ENCODE assay signal across 8 cellular contexts in the genomic region with DNA sequence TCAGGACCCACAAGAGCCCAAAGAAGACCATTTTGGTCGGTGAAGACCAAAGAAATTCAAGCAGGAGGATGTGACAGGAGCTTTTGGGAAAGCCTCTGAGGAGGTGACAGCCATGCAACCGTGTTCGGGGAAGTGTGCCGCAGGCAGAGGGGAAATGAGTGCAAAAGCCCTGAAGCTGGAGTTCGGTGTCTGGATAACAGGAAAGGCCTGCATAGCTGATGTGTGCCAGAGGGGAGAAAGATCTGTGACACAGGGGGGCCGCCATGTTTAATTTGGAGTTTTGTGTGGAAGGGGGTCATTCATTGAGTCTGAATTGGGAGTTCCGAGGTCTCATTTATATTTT. TPM values are rescaled to one million over a fixed set of nuclear protein-coding genes. Genes with fewer than 3 reads are reported as not detected.
A peak's percentile ranks its signal among the peaks of the same experiment; 100 is the strongest.
DNase-seq lines count a peak whose midpoint lies in the region; ATAC-seq and TF ChIP-seq lines count a peak whose summit lies in the region.

No MANE protein-coding gene starts in this region.

- peak overlapping the region; percentile 98 for H3K27ac ChIP-seq in left ventricle myocardium inferior (replicated peaks)

- peak; percentile 35 for DNase-seq in BE2C
- no peak for DNase-seq in HFF-Myc (ENCODE audit: extremely low read depth, low read depth)
- DNase-seq in activated T-helper 1 cell treated with anti-CD3 and anti-CD28 coated beads, Interleukin-12 subunit alpha, Interleukin-12 subunit beta, Interleukin-2, Interleukin-4 antibody, amounts not matched to agents 30 ng/mL and 10 ng/mL and 1 ng/mL, durations not matched to agents 14 hours and 24 hours and 36 hours (ENCODE audit: low spot score): no peak
- DNase-seq in left ventricle myocardium inferior: no peak
- no peak for DNase-seq in sciatic nerve (ENCODE audit: low spot score)
- DNase-seq in HuH-7.5 (ENCODE audit: low spot score): no peak
- no peak for DNase-seq in inferior parietal cortex (ENCODE audit: extremely low spot score)

- intact Hi-C loops in activated T-helper 1 cell treated with anti-CD3 and anti-CD28 coated beads, Interleukin-12 subunit alpha, Interleukin-12 subunit beta, Interleukin-2, Interleukin-4 antibody, amounts not matched to agents 30 ng/mL and 10 ng/mL and 1 ng/mL, durations not matched to agents 14 hours and 24 hours and 36 hours (cut with micrococcal nuclease): loop anchor here (1.0 to 5.0 kb wide), 9 partner anchors 15 to 856 kb away; partner anchors contain the start of genes CLEC16A, DEXI and TXNDC11
- intact Hi-C loops in left ventricle myocardium inferior (cut with micrococcal nuclease): no loop called here
- intact Hi-C loops in sciatic nerve (cut with DNase I): loop anchor here (10.0 kb wide), 1 partner anchor 53 kb away; the partner anchor contains the start of gene TXNDC11

- H3K36me3 ChIP-seq in BE2C (peaks cover 15% of the 10 kb centered on the region), left ventricle myocardium inferior (peaks cover 6% of the 10 kb centered on the region)

- ATAC-seq in sciatic nerve (peak; percentile 1), HG03378 (IDR thresholded peaks at IDR 0.05; ENCODE audit: unreplicated experiment) (no peak)

- no peaks in the 10 kb centered on the region for H3K9me3 Mint-ChIP-seq in activated T-helper 1 cell treated with anti-CD3 and anti-CD28 coated beads, Interleukin-12 subunit alpha, Interleukin-12 subunit beta, Interleukin-2, Interleukin-4 antibody, amounts not matched to agents 30 ng/mL and 10 ng/mL and 1 ng/mL, durations not matched to agents 14 hours and 24 hours and 36 hours

- H3K27me3 ChIP-seq in BE2C (no peaks in the 10 kb centered on the region), left ventricle myocardium inferior (ENCODE audit: low read depth) (no peaks in the 10 kb centered on the region)

- peak overlapping the region; percentile 92 for H3K4me3 Mint-ChIP-seq in activated T-helper 1 cell treated with anti-CD3 and anti-CD28 coated beads, Interleukin-12 subunit alpha, Interleukin-12 subunit beta, Interleukin-2, Interleukin-4 antibody, amounts not matched to agents 30 ng/mL and 10 ng/mL and 1 ng/mL, durations not matched to agents 14 hours and 24 hours and 36 hours

- H3K27me3 Mint-ChIP-seq in activated T-helper 1 cell treated with anti-CD3 and anti-CD28 coated beads, Interleukin-12 subunit alpha, Interleukin-12 subunit beta, Interleukin-2, Interleukin-4 antibody, amounts not matched to agents 30 ng/mL and 10 ng/mL and 1 ng/mL, durations not matched to agents 14 hours and 24 hours and 36 hours (ENCODE audit: insufficient read depth): no peaks in the 10 kb centered on the region

- H3K36me3 Mint-ChIP-seq in activated T-helper 1 cell treated with anti-CD3 and anti-CD28 coated beads, Interleukin-12 subunit alpha, Interleukin-12 subunit beta, Interleukin-2, Interleukin-4 antibody, amounts not matched to agents 30 ng/mL and 10 ng/mL and 1 ng/mL, durations not matched to agents 14 hours and 24 hours and 36 hours (ENCODE audit: low read depth): peaks cover 34% of the 10 kb centered on the region

- peak overlapping the region; percentile 73 for H3K4me3 ChIP-seq in BE2C (ENCODE audit: low read depth, low read length)
- peak overlapping the region; percentile 83 for H3K4me3 ChIP-seq in HFF-Myc (replicated peaks; ENCODE audit: low read depth, low read length)
- peak overlapping the region; percentile 99 for H3K4me3 ChIP-seq in left ventricle myocardium inferior

- no peak for TF ChIP-seq CTCF in BE2C (IDR thresholded peaks at IDR 0.05; ENCODE audit: low read depth, low read length)
- TF ChIP-seq CTCF in HFF-Myc (IDR thresholded peaks at IDR 0.05; ENCODE audit: low read depth, low read length, missing control alignments): no peak
- no peak for TF ChIP-seq CTCF in left ventricle myocardium inferior (IDR thresholded peaks at IDR 0.05; ENCODE audit: borderline replicate concordance)

- H3K27ac Mint-ChIP-seq in activated T-helper 1 cell treated with anti-CD3 and anti-CD28 coated beads, Interleukin-12 subunit alpha, Interleukin-12 subunit beta, Interleukin-2, Interleukin-4 antibody, amounts not matched to agents 30 ng/mL and 10 ng/mL and 1 ng/mL, durations not matched to agents 14 hours and 24 hours and 36 hours: peak overlapping the region; percentile 94

- H3K4me1 ChIP-seq in BE2C (peaks cover 7% of the 10 kb centered on the region), left ventricle myocardium inferior (peaks cover 69% of the 10 kb centered on the region)

- H3K4me1 Mint-ChIP-seq in activated T-helper 1 cell treated with anti-CD3 and anti-CD28 coated beads, Interleukin-12 subunit alpha, Interleukin-12 subunit beta, Interleukin-2, Interleukin-4 antibody, amounts not matched to agents 30 ng/mL and 10 ng/mL and 1 ng/mL, durations not matched to agents 14 hours and 24 hours and 36 hours (ENCODE audit: low read depth): peaks cover 69% of the 10 kb centered on the region

- H3K9me3 ChIP-seq in BE2C (no peaks in the 10 kb centered on the region), left ventricle myocardium inferior (replicated peaks) (no peaks in the 10 kb centered on the region)

RNA-seq across cellular contexts. Expression of gene ZC3H7A, which starts 0.9 kb away (rescaled TPM):
- 40.1 TPM for polyA plus RNA-seq in BE2C (2012; ENCODE audit: insufficient read depth, insufficient read length, low read depth)
- total RNA-seq in activated T-helper 1 cell treated with anti-CD3 and anti-CD28 coated beads, Interleukin-12 subunit alpha, Interleukin-12 subunit beta, Interleukin-2, Interleukin-4 antibody, amounts not matched to agents 30 ng/mL and 10 ng/mL and 1 ng/mL, durations not matched to agents 14 hours and 24 hours and 36 hours: 71.0 and 78.9 TPM in 2 replicates
- total RNA-seq in left ventricle myocardium inferior: 25.6 TPM
- total RNA-seq in sciatic nerve: 91.1 TPM

RNA-seq across cellular contexts. Expression of gene RSL1D1, which starts 53.4 kb away (rescaled TPM):
- 264 TPM for polyA plus RNA-seq in BE2C (2012; ENCODE audit: insufficient read depth, insufficient read length, low read depth)
- total RNA-seq in activated T-helper 1 cell treated with anti-CD3 and anti-CD28 coated beads, Interleukin-12 subunit alpha, Interleukin-12 subunit beta, Interleukin-2, Interleukin-4 antibody, amounts not matched to agents 30 ng/mL and 10 ng/mL and 1 ng/mL, durations not matched to agents 14 hours and 24 hours and 36 hours: 345 and 369 TPM in 2 replicates
- total RNA-seq in left ventricle myocardium inferior (117 TPM), sciatic nerve (104 TPM)

RNA-seq across cellular contexts. Expression of gene TXNDC11, which starts 55.3 kb away (rescaled TPM):
- 20.2 TPM for polyA plus RNA-seq in BE2C (2012; ENCODE audit: insufficient read depth, insufficient read length, low read depth)
- total RNA-seq in activated T-helper 1 cell treated with anti-CD3 and anti-CD28 coated beads, Interleukin-12 subunit alpha, Interleukin-12 subunit beta, Interleukin-2, Interleukin-4 antibody, amounts not matched to agents 30 ng/mL and 10 ng/mL and 1 ng/mL, durations not matched to agents 14 hours and 24 hours and 36 hours: 52.7 and 55.9 TPM in 2 replicates
- total RNA-seq in left ventricle myocardium inferior (23.9 TPM), sciatic nerve (36.6 TPM)
